3 cellular contexts compared by ENCODE assay signal in genomic region chrX:70437921-70438665, GRCh38.
TF ChIP-seq lines count a peak whose summit lies in the region.

No MANE protein-coding gene starts in this region.

TF ChIP-seq in SK-N-SH, 30 proteins besides CTCF, POLR2A, EP300 and RAD21:
- no peak for TF ChIP-seq ZBTB33 (IDR thresholded peaks at IDR 0.05; ENCODE audit: borderline replicate concordance, low read depth)
- no peak for TF ChIP-seq NRF1 (IDR thresholded peaks at IDR 0.05; ENCODE audit: low read depth, low read length)

TF ChIP-seq in SK-N-SH treated with all-trans-retinoic acid at 6 μM for 48 hours, 23 proteins besides CTCF, POLR2A, EP300 and RAD21:
- TF ChIP-seq CREB5 (CRISPR knock-in tag; IDR thresholded peaks at IDR 0.05; ENCODE audit: low read depth), result no peak
- TF ChIP-seq PATZ1 (CRISPR knock-in tag; IDR thresholded peaks at IDR 0.05; ENCODE audit: borderline replicate concordance), result no peak
- no peak for TF ChIP-seq ARNTL (CRISPR knock-in tag; IDR thresholded peaks at IDR 0.05; ENCODE audit: borderline replicate concordance, low read depth)
- TF ChIP-seq BACH2 (CRISPR knock-in tag; IDR thresholded peaks at IDR 0.05; ENCODE audit: borderline replicate concordance), result no peak
- no peak for TF ChIP-seq ZFP3 (CRISPR knock-in tag; IDR thresholded peaks at IDR 0.05)
- TF ChIP-seq ZNF70 (CRISPR knock-in tag; IDR thresholded peaks at IDR 0.05), result no peak
- no peak for TF ChIP-seq ISL1 (CRISPR knock-in tag; IDR thresholded peaks at IDR 0.05)
- TF ChIP-seq ZNF565 (CRISPR knock-in tag; conservative IDR thresholded peaks at IDR 0.05; ENCODE audit: low read depth), result no peak
- no peak for TF ChIP-seq TOX (CRISPR knock-in tag; IDR thresholded peaks at IDR 0.05; ENCODE audit: borderline replicate concordance)
- no peak for TF ChIP-seq OSR1 (CRISPR knock-in tag; IDR thresholded peaks at IDR 0.05)
- TF ChIP-seq SNAI2 (CRISPR knock-in tag; IDR thresholded peaks at IDR 0.05), result no peak
- no peak for TF ChIP-seq ZNF8 (CRISPR knock-in tag; IDR thresholded peaks at IDR 0.05)
- TF ChIP-seq ZFP30 (CRISPR knock-in tag; IDR thresholded peaks at IDR 0.05), result no peak
- TF ChIP-seq ESRRG (CRISPR knock-in tag; IDR thresholded peaks at IDR 0.05), result no peak
- TF ChIP-seq PPARA (CRISPR knock-in tag; IDR thresholded peaks at IDR 0.05; ENCODE audit: borderline replicate concordance), result no peak
- TF ChIP-seq CSDC2 (CRISPR knock-in tag; IDR thresholded peaks at IDR 0.05), result no peak

TF ChIP-seq in GM23338, 12 proteins besides CTCF, POLR2A, EP300 and RAD21:
- no peak for TF ChIP-seq EZH2phosphoT487 (IDR thresholded peaks at IDR 0.05; ENCODE audit: unreplicated experiment)
- TF ChIP-seq POLR2AphosphoS5 (IDR thresholded peaks at IDR 0.05; ENCODE audit: low read depth), result no peak
- no peak for TF ChIP-seq CREB1 (CRISPR knock-in tag; IDR thresholded peaks at IDR 0.05; ENCODE audit: low read depth)
- no peak for TF ChIP-seq JUNB (IDR thresholded peaks at IDR 0.05; ENCODE audit: unreplicated experiment)
- no peak for TF ChIP-seq ETS1 (IDR thresholded peaks at IDR 0.05)
- TF ChIP-seq ZNF331 (CRISPR knock-in tag; IDR thresholded peaks at IDR 0.05; ENCODE audit: low read depth), result no peak
- TF ChIP-seq EZH2 (IDR thresholded peaks at IDR 0.05; ENCODE audit: low read depth, unreplicated experiment), result no peak
- no peak for TF ChIP-seq STAT1 (IDR thresholded peaks at IDR 0.05; ENCODE audit: unreplicated experiment)
- no peak for TF ChIP-seq ZNF114 (CRISPR knock-in tag; IDR thresholded peaks at IDR 0.05)
- TF ChIP-seq REST (IDR thresholded peaks at IDR 0.05; ENCODE audit: unreplicated experiment), result no peak
- TF ChIP-seq ZNF462 (CRISPR knock-in tag; IDR thresholded peaks at IDR 0.05), result no peak
- no peak for TF ChIP-seq NANOG (IDR thresholded peaks at IDR 0.05; ENCODE audit: borderline replicate concordance)
